ENCODE assay signal across 1 cellular context in the genomic region with DNA sequence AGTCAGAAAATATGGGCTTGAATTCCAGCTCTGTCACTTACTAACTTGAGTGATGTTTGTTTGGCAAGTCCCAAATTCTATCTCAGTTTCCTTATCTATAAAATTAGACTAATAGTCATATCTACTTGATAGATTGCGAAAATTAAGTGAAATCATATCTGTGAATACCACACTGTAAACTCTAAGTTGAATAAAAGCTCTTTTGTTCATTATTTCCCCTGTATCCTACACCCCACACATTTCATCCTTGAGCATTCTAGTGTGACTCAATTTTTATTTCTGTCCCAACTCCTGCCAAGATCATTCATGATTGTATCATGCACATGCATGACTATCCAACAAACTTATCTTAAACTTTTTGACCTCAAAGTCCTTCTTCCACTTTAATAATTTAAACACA.
TF ChIP-seq lines count a peak whose summit lies in the region.

No MANE protein-coding gene starts in this region.

TF ChIP-seq in GM12878, 131 proteins besides CTCF, POLR2A, EP300 and RAD21:
- TF ChIP-seq, protein P1, sequence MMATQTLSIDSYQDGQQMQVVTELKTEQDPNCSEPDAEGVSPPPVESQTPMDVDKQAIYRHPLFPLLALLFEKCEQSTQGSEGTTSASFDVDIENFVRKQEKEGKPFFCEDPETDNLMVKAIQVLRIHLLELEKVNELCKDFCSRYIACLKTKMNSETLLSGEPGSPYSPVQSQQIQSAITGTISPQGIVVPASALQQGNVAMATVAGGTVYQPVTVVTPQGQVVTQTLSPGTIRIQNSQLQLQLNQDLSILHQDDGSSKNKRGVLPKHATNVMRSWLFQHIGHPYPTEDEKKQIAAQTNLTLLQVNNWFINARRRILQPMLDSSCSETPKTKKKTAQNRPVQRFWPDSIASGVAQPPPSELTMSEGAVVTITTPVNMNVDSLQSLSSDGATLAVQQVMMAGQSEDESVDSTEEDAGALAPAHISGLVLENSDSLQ (IDR thresholded peaks at IDR 0.05), result peak; percentile 38; the same call in 1 of the 2 replicates
- TF ChIP-seq EZH2 (IDR thresholded peaks at IDR 0.05; ENCODE audit: borderline replicate concordance, control insufficient read depth, low read depth, low read length), result no peak
